In the genomic region with DNA sequence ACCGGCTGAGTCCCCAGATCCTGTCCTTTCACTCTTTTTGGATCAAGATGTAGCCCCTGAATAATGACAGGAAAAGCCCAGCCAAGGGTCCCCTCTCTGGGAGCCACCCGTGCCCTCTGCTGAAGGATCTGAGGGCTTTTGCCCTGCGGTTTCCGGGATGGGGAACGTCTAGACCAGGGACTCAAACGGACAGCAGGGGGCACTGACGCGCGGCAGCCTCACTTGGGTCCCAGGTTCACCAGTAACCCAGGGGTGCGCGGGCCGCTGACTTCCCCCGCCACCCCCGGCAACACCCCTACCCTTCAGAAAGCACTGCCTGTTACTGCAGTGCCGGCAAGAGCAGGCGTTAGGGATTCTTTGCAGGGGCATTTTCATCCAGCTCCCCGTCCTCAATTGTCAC, we compare ENCODE assay signal across 13 cellular contexts.
A peak's percentile ranks its signal among the peaks of the same experiment; 100 is the strongest.
DNase-seq lines count a peak whose midpoint lies in the region; ATAC-seq and TF ChIP-seq lines count a peak whose summit lies in the region.
"Had no signal": no experiment of that assay in that cellular context is flagged by ENCODE, and none has a peak within 500 bp of the region (broad histone marks: within the 10 kb centered on the region; RNA-seq: fewer than 3 reads in every experiment).

No MANE protein-coding gene starts in this region.

- no peaks in the 10 kb centered on the region for H4K20me1 ChIP-seq in OCI-LY1 (ENCODE audit: insufficient read depth, low read length)

- no peaks in the 10 kb centered on the region for H3K27me3 Mint-ChIP-seq in natural killer cell treated with Interleukin-12 subunit alpha and Interleukin-12 subunit beta and Interleukin-15 and Interleukin-18, amount 100 ng/mL, for 72 hours
- H3K27me3 Mint-ChIP-seq: activated B cell treated with CpG ODN at 0.5 μM for 24 hours; activated naive CD4-positive, alpha-beta T cell treated with anti-CD3 and anti-CD28 coated beads, Interleukin-2, amount 50 U/mL, for 24 hours had no signal

- H3K4me3 Mint-ChIP-seq in natural killer cell treated with Interleukin-12 subunit alpha and Interleukin-12 subunit beta and Interleukin-15 and Interleukin-18, amount 100 ng/mL, for 72 hours, result no peak overlapping the region
- H3K4me3 Mint-ChIP-seq: activated B cell treated with CpG ODN at 0.5 μM for 24 hours; activated naive CD4-positive, alpha-beta T cell treated with anti-CD3 and anti-CD28 coated beads, Interleukin-2, amount 50 U/mL, for 24 hours had no signal

- peak; percentile 15 for DNase-seq in A673 (ENCODE audit: low spot score)
- DNase-seq in GM06990 (ENCODE audit: extremely low read depth, insufficient read length), result no peak
- peak; percentile 20 for DNase-seq in germinal center (ENCODE audit: low spot score)
- DNase-seq in natural killer cell treated with Interleukin-12 subunit alpha and Interleukin-12 subunit beta and Interleukin-15 and Interleukin-18, amount 100 ng/mL, for 72 hours (ENCODE audit: low spot score), result no peak
- no peak for DNase-seq in central memory CD4-positive, alpha-beta T cell
- no peak for DNase-seq in COLO668 (lab: John Stamatoyannopoulos, UW; ENCODE audit: unreplicated experiment)
- DNase-seq in amygdala (lab: John Stamatoyannopoulos, UW), result no peak
- DNase-seq: activated B cell treated with CpG ODN at 0.5 μM for 24 hours, NCI-H187 treated with DMSO at 0.1 percent for 48 hours, pancreas had no signal

- no peak overlapping the region for H3K4me3 ChIP-seq in A673 (ENCODE audit: low read depth, low read length, poor library complexity, severe bottlenecking)
- H3K4me3 ChIP-seq in GM06990 (replicated peaks; ENCODE audit: low read depth, low read length), result no peak overlapping the region
- no peak overlapping the region for H3K4me3 ChIP-seq in OCI-LY1 (ENCODE audit: low read depth, low read length, poor library complexity, severe bottlenecking)
- H3K4me3 ChIP-seq: pancreas, suprapubic skin had no signal

- H3K9me3 ChIP-seq in A673 (ENCODE audit: low read depth, low read length, poor library complexity, severe bottlenecking), result no peaks in the 10 kb centered on the region
- no peaks in the 10 kb centered on the region for H3K9me3 ChIP-seq in OCI-LY1 (ENCODE audit: low read length)
- H3K9me3 ChIP-seq: pancreas, suprapubic skin had no signal

- TF ChIP-seq CTCF in A673 (conservative IDR thresholded peaks at IDR 0.05; ENCODE audit: low read depth, low read length) (peak; percentile 50), GM06990 (IDR thresholded peaks at IDR 0.05; ENCODE audit: insufficient read depth, low read length, poor library complexity, severe bottlenecking) (peak; percentile 58), OCI-LY1 (IDR thresholded peaks at IDR 0.05; ENCODE audit: low read length) (peak; percentile 54)

- H3K4me1 Mint-ChIP-seq in natural killer cell treated with Interleukin-12 subunit alpha and Interleukin-12 subunit beta and Interleukin-15 and Interleukin-18, amount 100 ng/mL, for 72 hours (ENCODE audit: low read depth in 2 of 2), result no peaks in the 10 kb centered on the region
- H3K4me1 Mint-ChIP-seq: activated B cell treated with CpG ODN at 0.5 μM for 24 hours; activated naive CD4-positive, alpha-beta T cell treated with anti-CD3 and anti-CD28 coated beads, Interleukin-2, amount 50 U/mL, for 24 hours had no signal

- H3K4me1 ChIP-seq in A673 (ENCODE audit: insufficient read depth, low read length, poor library complexity, severe bottlenecking) (no peaks in the 10 kb centered on the region), OCI-LY1 (ENCODE audit: insufficient read depth, low read length, severe bottlenecking) (no peaks in the 10 kb centered on the region)
- H3K4me1 ChIP-seq: pancreas had no signal

- H3K36me3 ChIP-seq in A673 (ENCODE audit: insufficient read depth, low read length, poor library complexity, severe bottlenecking) (no peaks in the 10 kb centered on the region), GM06990 (ENCODE audit: control insufficient read depth, insufficient read depth, low read length) (no peaks in the 10 kb centered on the region), OCI-LY1 (ENCODE audit: insufficient read depth, low read length) (no peaks in the 10 kb centered on the region)
- H3K36me3 ChIP-seq: pancreas had no signal

- no peak for ATAC-seq in natural killer cell treated with Interleukin-12 subunit alpha and Interleukin-12 subunit beta and Interleukin-15 and Interleukin-18, amount 100 ng/mL, for 72 hours
- ATAC-seq: pancreas had no signal

- H3K27ac Mint-ChIP-seq in natural killer cell treated with Interleukin-12 subunit alpha and Interleukin-12 subunit beta and Interleukin-15 and Interleukin-18, amount 100 ng/mL, for 72 hours, result no peak overlapping the region
- H3K27ac Mint-ChIP-seq: activated naive CD4-positive, alpha-beta T cell treated with anti-CD3 and anti-CD28 coated beads, Interleukin-2, amount 50 U/mL, for 24 hours had no signal

- no peak overlapping the region for H2AFZ ChIP-seq in OCI-LY1 (ENCODE audit: low read length)

- H3K9ac ChIP-seq in OCI-LY1 (ENCODE audit: low read length), result no peak overlapping the region

- BruUV-seq in A673 (replicated peaks; lab: Mats Ljungman, UMichigan), result no TSS peak

- no peaks in the 10 kb centered on the region for H3K36me3 Mint-ChIP-seq in natural killer cell treated with Interleukin-12 subunit alpha and Interleukin-12 subunit beta and Interleukin-15 and Interleukin-18, amount 100 ng/mL, for 72 hours
- H3K36me3 Mint-ChIP-seq: activated naive CD4-positive, alpha-beta T cell treated with anti-CD3 and anti-CD28 coated beads, Interleukin-2, amount 50 U/mL, for 24 hours had no signal

- no peak overlapping the region for H3K27ac ChIP-seq in A673 (ENCODE audit: low read depth, low read length, poor library complexity, severe bottlenecking)
- H3K27ac ChIP-seq in OCI-LY1 (ENCODE audit: low read depth, low read length, poor library complexity, severe bottlenecking), result no peak overlapping the region
- H3K27ac ChIP-seq: pancreas had no signal

- intact Hi-C loops in A673 (cut with micrococcal nuclease; ENCODE audit: unreplicated experiment), result no loop called here

- POLR2A ChIA-PET in A673 (lab: Charles Lee; ENCODE audit: low non-redundant PET), result no interaction called here

- H3F3A ChIP-seq in OCI-LY1 (ENCODE audit: insufficient read depth, low read length), result no peaks in the 10 kb centered on the region

- CTCF ChIA-PET in A673 (lab: Charles Lee), result interaction anchor here (0.6 kb wide), 1 partner anchor 629 kb away, joined by 3 read pairs; no protein-coding TSS in a partner anchor

- H3K4me2 ChIP-seq in OCI-LY1 (ENCODE audit: low read length), result no peak overlapping the region

- no peaks in the 10 kb centered on the region for H3K9me3 Mint-ChIP-seq in natural killer cell treated with Interleukin-12 subunit alpha and Interleukin-12 subunit beta and Interleukin-15 and Interleukin-18, amount 100 ng/mL, for 72 hours
- H3K9me3 Mint-ChIP-seq: activated B cell treated with CpG ODN at 0.5 μM for 24 hours; activated naive CD4-positive, alpha-beta T cell treated with anti-CD3 and anti-CD28 coated beads, Interleukin-2, amount 50 U/mL, for 24 hours had no signal

- no peaks in the 10 kb centered on the region for H3K9me2 ChIP-seq in OCI-LY1 (ENCODE audit: low read depth, low read length)

- H3K27me3 ChIP-seq in A673 (replicated peaks; ENCODE audit: insufficient read depth, low read depth, low read length, poor library complexity), result no peaks in the 10 kb centered on the region
- peaks cover under 1% of the 10 kb centered on the region for H3K27me3 ChIP-seq in GM06990 (replicated peaks; ENCODE audit: control insufficient read depth, insufficient read depth, low read length)
- peaks cover 5% of the 10 kb centered on the region; the same call in 1 of the 2 replicates for H3K27me3 ChIP-seq in OCI-LY1 (ENCODE audit: insufficient read depth, low read length)

- no peaks in the 10 kb centered on the region for H3K79me2 ChIP-seq in OCI-LY1 (ENCODE audit: insufficient read depth, low read length)

Comparison
In these comparisons a context has a peak if more than half of its experiments do, and no peak if none do; other contexts are left out.
1. DNase-seq: peak in A673 (single experiment) and germinal center (single experiment); none in GM06990 (single experiment), natural killer cell treated with Interleukin-12 subunit alpha and Interleukin-12 subunit beta and Interleukin-15 and Interleukin-18, amount 100 ng/mL, for 72 hours (single experiment), central memory CD4-positive, alpha-beta T cell (single experiment), COLO668 (single experiment) and amygdala (0 of 56).
2. Peak in every context shown above with its lines, with median percentiles within 50 percentile points of each other: CTCF ChIP-seq.